ENCODE assay signal across 11 cellular contexts in genomic region chr12:68454855-68455254, GRCh38.
DNase-seq lines count a peak whose midpoint lies in the region; ATAC-seq lines count a peak whose summit lies in the region.
"Had no signal": no experiment of that assay in that cellular context is flagged by ENCODE, and none has a peak within 500 bp of the region (broad histone marks: within the 10 kb centered on the region; RNA-seq: fewer than 3 reads in every experiment).

No MANE protein-coding gene starts in this region.

- peak overlapping the region; percentile 27 for H3K27ac Mint-ChIP-seq in activated naive CD4-positive, alpha-beta T cell treated with anti-CD3 and anti-CD28 coated beads for 36 hours
- H3K27ac Mint-ChIP-seq in central memory CD8-positive, alpha-beta T cell (ENCODE audit: low read depth): peak overlapping the region; percentile 80
- H3K27ac Mint-ChIP-seq in stimulated activated naive CD8-positive, alpha-beta T cell treated with anti-CD3 and anti-CD28 coated beads, Interleukin-15, amount 100 ng/mL, for 72 hours: peak overlapping the region in 1 of 2 donors; percentile 95
- H3K27ac Mint-ChIP-seq: progenitor cell of endocrine pancreas had no signal

- CTCF ChIA-PET in activated naive CD4-positive, alpha-beta T cell treated with anti-CD3 and anti-CD28 coated beads for 36 hours (lab: Charles Lee): interaction anchor here (0.6 kb wide), 1 partner anchor 1099 kb away, joined by 3 read pairs; no protein-coding TSS in a partner anchor

- ATAC-seq in central memory CD8-positive, alpha-beta T cell (replicated peaks; ENCODE audit: extremely low read depth, poor library complexity, severe bottlenecking): no peak
- ATAC-seq in stimulated activated naive CD8-positive, alpha-beta T cell treated with anti-CD3 and anti-CD28 coated beads, Interleukin-15, amount 100 ng/mL, for 72 hours: no peak
- no peak for ATAC-seq in GM18907 (IDR thresholded peaks at IDR 0.05; ENCODE audit: unreplicated experiment)
- ATAC-seq: left ventricle myocardium superior had no signal

- H3K9me3 Mint-ChIP-seq in activated naive CD4-positive, alpha-beta T cell treated with anti-CD3 and anti-CD28 coated beads for 36 hours: peaks cover 5% of the 10 kb centered on the region
- peaks cover 6% of the 10 kb centered on the region for H3K9me3 Mint-ChIP-seq in central memory CD8-positive, alpha-beta T cell
- peaks cover 14 to 19% of the 10 kb centered on the region in 2 donors for H3K9me3 Mint-ChIP-seq in stimulated activated naive CD8-positive, alpha-beta T cell treated with anti-CD3 and anti-CD28 coated beads, Interleukin-15, amount 100 ng/mL, for 72 hours

- H3K4me3 Mint-ChIP-seq in activated naive CD4-positive, alpha-beta T cell treated with anti-CD3 and anti-CD28 coated beads for 36 hours: no peak overlapping the region
- H3K4me3 Mint-ChIP-seq in central memory CD8-positive, alpha-beta T cell: peak overlapping the region; percentile 47
- peak overlapping the region; percentile 41 to 57 for H3K4me3 Mint-ChIP-seq in stimulated activated naive CD8-positive, alpha-beta T cell treated with anti-CD3 and anti-CD28 coated beads, Interleukin-15, amount 100 ng/mL, for 72 hours

- no peaks in the 10 kb centered on the region for H3K36me3 Mint-ChIP-seq in activated naive CD4-positive, alpha-beta T cell treated with anti-CD3 and anti-CD28 coated beads for 36 hours (ENCODE audit: low read depth)
- H3K36me3 Mint-ChIP-seq in central memory CD8-positive, alpha-beta T cell (ENCODE audit: insufficient read depth): peaks cover 1% of the 10 kb centered on the region

- no peak for DNase-seq in activated naive CD4-positive, alpha-beta T cell treated with anti-CD3 and anti-CD28 coated beads for 36 hours
- no peak for DNase-seq in activated naive CD4-positive, alpha-beta T cell treated with Interleukin-2 at 50 U/mL for 16 hours
- DNase-seq in NCI-H526 treated with DMSO at 0.1 percent for 48 hours (lab: John Stamatoyannopoulos, UW): peak; percentile 79
- DNase-seq in central memory CD8-positive, alpha-beta T cell (ENCODE audit: low spot score in 2 of 2): no peak
- no peak for DNase-seq in stimulated activated naive CD8-positive, alpha-beta T cell treated with anti-CD3 and anti-CD28 coated beads, Interleukin-15, amount 100 ng/mL, for 72 hours
- no peak for DNase-seq in NCI-H345 treated with DMSO at 0.1 percent for 48 hours (lab: John Stamatoyannopoulos, UW; ENCODE audit: unreplicated experiment)
- no peak for DNase-seq in hippocampal formation (lab: John Stamatoyannopoulos, UW)
- DNase-seq: left ventricle myocardium superior, NCI-H1694 had no signal

- no peaks in the 10 kb centered on the region for H3K27me3 Mint-ChIP-seq in activated naive CD4-positive, alpha-beta T cell treated with anti-CD3 and anti-CD28 coated beads for 36 hours (ENCODE audit: low read depth)
- H3K27me3 Mint-ChIP-seq in central memory CD8-positive, alpha-beta T cell: no peaks in the 10 kb centered on the region
- no peaks in the 10 kb centered on the region for H3K27me3 Mint-ChIP-seq in stimulated activated naive CD8-positive, alpha-beta T cell treated with anti-CD3 and anti-CD28 coated beads, Interleukin-15, amount 100 ng/mL, for 72 hours

- intact Hi-C loops in activated naive CD4-positive, alpha-beta T cell treated with anti-CD3 and anti-CD28 coated beads for 36 hours (cut with micrococcal nuclease): loop anchor here (5.0 to 10.0 kb wide), 4 partner anchors 352 to 780 kb away; partner anchors contain the start of genes CPSF6 and MDM2

- H3K4me1 Mint-ChIP-seq in activated naive CD4-positive, alpha-beta T cell treated with anti-CD3 and anti-CD28 coated beads for 36 hours (ENCODE audit: low read depth): peaks cover 64% of the 10 kb centered on the region
- peaks cover 79% of the 10 kb centered on the region for H3K4me1 Mint-ChIP-seq in central memory CD8-positive, alpha-beta T cell
- H3K4me1 Mint-ChIP-seq in stimulated activated naive CD8-positive, alpha-beta T cell treated with anti-CD3 and anti-CD28 coated beads, Interleukin-15, amount 100 ng/mL, for 72 hours: peaks cover 67% of the 10 kb centered on the region
